In the genomic region with DNA sequence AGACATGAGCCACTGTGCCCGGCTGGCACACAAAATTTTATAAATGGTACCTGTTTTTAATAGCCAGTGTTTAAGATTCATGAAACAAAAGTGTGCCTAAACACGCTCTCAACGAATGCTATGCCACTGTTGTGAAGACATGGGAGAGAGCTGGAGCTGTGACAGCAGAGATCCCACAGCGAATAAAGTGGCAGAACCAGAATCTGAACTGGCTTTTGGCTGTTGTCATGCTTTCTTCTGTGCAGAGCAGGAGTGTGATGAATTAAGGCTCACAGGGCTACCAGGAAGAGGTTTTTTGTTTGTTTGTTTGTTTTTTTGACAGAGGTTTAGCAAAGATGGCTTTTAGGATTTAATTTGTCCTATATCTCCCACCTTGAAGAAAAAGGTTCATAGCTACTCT, we compare ENCODE assay signal across 13 cellular contexts.
"Had no signal": no experiment of that assay in that cellular context is flagged by ENCODE, and none has a peak within 500 bp of the region (broad histone marks: within the 10 kb centered on the region; RNA-seq: fewer than 3 reads in every experiment).

No MANE protein-coding gene starts in this region.

- H3K9me3 ChIP-seq: breast epithelium, left lung, pancreas had no signal

- H3K4me2 ChIP-seq: smooth muscle cell had no signal

- H3K36me3 ChIP-seq: breast epithelium, heart right ventricle, left lung, pancreas, tibial nerve had no signal

- H3K4me3 ChIP-seq: breast epithelium, heart right ventricle, left lung, pancreas, smooth muscle cell, tibial nerve had no signal

- H3K27ac ChIP-seq: breast epithelium, left lung, pancreas, tibial nerve had no signal

- DNase-seq: activated CD4-positive, alpha-beta T cell treated with anti-CD3 and anti-CD28 coated beads, Interleukin-2, amount 50 U/mL, for 4 hours; activated effector memory CD4-positive, alpha-beta T cell treated with Interleukin-2 at 50 U/mL for 16 hours; activated T-cell treated with anti-CD3 and anti-CD28 coated beads, Interleukin-2, amount 50 U/mL, for 24 hours; amniotic stem cell; heart right ventricle; islet precursor cell; left lung; pancreas; retina had no signal

- ATAC-seq: activated CD4-positive, CD25-positive, alpha-beta regulatory T cell treated with anti-CD3 and anti-CD28 coated beads, Interleukin-2, amount 50 U/mL, for 24 hours; heart right ventricle; left lung had no signal

- H3K27me3 ChIP-seq: breast epithelium, heart right ventricle, left lung, pancreas, tibial nerve had no signal
